In genomic region chr7:116588225-116588624, GRCh38 we compare ENCODE assay signal across 8 cellular contexts.
DNase-seq lines count a peak whose midpoint lies in the region; ATAC-seq and TF ChIP-seq lines count a peak whose summit lies in the region.

No MANE protein-coding gene starts in this region.

- H3K79me2 ChIP-seq in ACC112 (ENCODE audit: control insufficient read depth, insufficient read depth, low read length, unreplicated experiment) (no peaks in the 10 kb centered on the region), Karpas-422 (ENCODE audit: low read length) (no peaks in the 10 kb centered on the region)

- H3K36me3 Mint-ChIP-seq in T-helper 17 cell (ENCODE audit: low read depth), result peaks cover 2% of the 10 kb centered on the region

- peaks cover 41% of the 10 kb centered on the region for H3K4me1 ChIP-seq in ACC112 (ENCODE audit: control insufficient read depth, insufficient read depth, low read length, unreplicated experiment)
- H3K4me1 ChIP-seq in right atrium auricular region, result peaks cover 0 to 45% of the 10 kb centered on the region in 2 donors
- H3K4me1 ChIP-seq in Karpas-422 (ENCODE audit: low read length), result peaks cover 16% of the 10 kb centered on the region

- no peak for TF ChIP-seq CTCF in right atrium auricular region (IDR thresholded peaks at IDR 0.05)

- ATAC-seq in GM18861 (IDR thresholded peaks at IDR 0.05; ENCODE audit: unreplicated experiment) (peak; percentile 45), HG03045 (IDR thresholded peaks at IDR 0.05; ENCODE audit: unreplicated experiment) (peak; percentile 45), T-helper 17 cell (no peak)

- H3K27ac Mint-ChIP-seq in T-helper 17 cell, result peak overlapping the region; percentile 16

- H3K27me3 Mint-ChIP-seq in T-helper 17 cell, result peaks cover 33% of the 10 kb centered on the region

- H3K9ac ChIP-seq in Karpas-422 (ENCODE audit: low read length), result no peak overlapping the region

- H3K27me3 ChIP-seq in ACC112 (ENCODE audit: insufficient read depth, low read length) (no peaks in the 10 kb centered on the region), right atrium auricular region (no peaks in the 10 kb centered on the region), Karpas-422 (ENCODE audit: low read length) (peaks cover 3% of the 10 kb centered on the region; the same call in 1 of the 2 replicates)

- H3K4me2 ChIP-seq in Karpas-422 (ENCODE audit: low read depth, low read length, poor library complexity, severe bottlenecking), result no peak overlapping the region

- H3K27ac ChIP-seq in ACC112 (ENCODE audit: low read depth, low read length) (peak overlapping the region; percentile 79), right atrium auricular region (peak overlapping the region; percentile 65 to 68), Karpas-422 (ENCODE audit: low read length) (no peak overlapping the region)

- no peak for DNase-seq in T-helper 17 cell
- DNase-seq in right atrium auricular region (ENCODE audit: low spot score), result no peak
- no peak for DNase-seq in DMS153 (lab: John Stamatoyannopoulos, UW)
- no peak for DNase-seq in GM19240 (ENCODE audit: insufficient read length, low spot score)
- DNase-seq in Karpas-422, result no peak

- no peak overlapping the region for H3K4me3 Mint-ChIP-seq in T-helper 17 cell

- no peak overlapping the region for H3K4me3 ChIP-seq in ACC112 (ENCODE audit: low read depth, low read length)
- no peak overlapping the region for H3K4me3 ChIP-seq in right atrium auricular region
- no peak overlapping the region for H3K4me3 ChIP-seq in Karpas-422 (ENCODE audit: low read length)

- H3K9me3 ChIP-seq in T-helper 17 cell (ENCODE audit: control insufficient read depth, low read length, poor library complexity, severe bottlenecking), result no peaks in the 10 kb centered on the region
- H3K9me3 ChIP-seq in right atrium auricular region, result no peaks in the 10 kb centered on the region
- no peaks in the 10 kb centered on the region for H3K9me3 ChIP-seq in Karpas-422 (ENCODE audit: low read length)

- H3K36me3 ChIP-seq in ACC112 (ENCODE audit: insufficient read depth, low read length), result no peaks in the 10 kb centered on the region
- H3K36me3 ChIP-seq in right atrium auricular region, result no peaks in the 10 kb centered on the region
- no peaks in the 10 kb centered on the region for H3K36me3 ChIP-seq in Karpas-422 (ENCODE audit: insufficient read depth, low read length)

- H2AFZ ChIP-seq in ACC112 (ENCODE audit: low read length, unreplicated experiment) (peak overlapping the region; percentile 2), Karpas-422 (ENCODE audit: low read length) (no peak overlapping the region)

- H4K20me1 ChIP-seq in Karpas-422 (ENCODE audit: insufficient read depth, low read depth, low read length), result no peaks in the 10 kb centered on the region

- H3K4me1 Mint-ChIP-seq in T-helper 17 cell, result peaks cover 30% of the 10 kb centered on the region

- H3K9me2 ChIP-seq in Karpas-422 (replicated peaks; ENCODE audit: insufficient read depth, low read length), result no peaks in the 10 kb centered on the region
